In genomic region chr4:30870513-30870912, GRCh38 we compare ENCODE assay signal across 18 cellular contexts.
"Had no signal": no experiment of that assay in that cellular context is flagged by ENCODE, and none has a peak within 500 bp of the region (broad histone marks: within the 10 kb centered on the region; RNA-seq: fewer than 3 reads in every experiment).

No MANE protein-coding gene starts in this region.

- H3K27me3 Mint-ChIP-seq: activated CD4-positive, alpha-beta memory T cell treated with anti-CD3 and anti-CD28 coated beads, Interleukin-2, amount 10 ng/mL, durations not matched to agents 7 days and 5 days; activated naive CD8-positive, alpha-beta T cell treated with anti-CD3 and anti-CD28 coated beads for 36 hours; memory B cell; stimulated activated naive CD8-positive, alpha-beta T cell treated with anti-CD3 and anti-CD28 coated beads, Interleukin-15, Interleukin-2, amounts not matched to agents 100 ng/mL and 50 ng/mL, for 24 hours; T-cell had no signal

- H3K4me3 Mint-ChIP-seq: activated CD4-positive, alpha-beta memory T cell treated with anti-CD3 and anti-CD28 coated beads, Interleukin-2, amount 10 ng/mL, durations not matched to agents 7 days and 5 days; activated naive CD8-positive, alpha-beta T cell treated with anti-CD3 and anti-CD28 coated beads for 36 hours; memory B cell; nephron; stimulated activated naive CD8-positive, alpha-beta T cell treated with anti-CD3 and anti-CD28 coated beads, Interleukin-15, Interleukin-2, amounts not matched to agents 100 ng/mL and 50 ng/mL, for 24 hours; T-cell had no signal

- DNase-seq: activated CD4-positive, alpha-beta memory T cell treated with anti-CD3 and anti-CD28 coated beads, Interleukin-2, amount 10 ng/mL, durations not matched to agents 7 days and 5 days; activated gamma-delta T cell treated with Interleukin-2 at 50 U/mL for 16 hours; activated naive CD8-positive, alpha-beta T cell treated with anti-CD3 and anti-CD28 coated beads for 36 hours; activated T-cell treated with anti-CD3 and anti-CD28 coated beads, Interleukin-2, amount 50 U/mL, for 48 hours; hypothalamus; left colon; psoas muscle; stimulated activated CD4-positive, alpha-beta T cell treated with anti-CD3 and anti-CD28 coated beads, Interleukin-2, amount 100 ng/mL, for 48 hours; stimulated activated CD8-positive, alpha-beta memory T cell treated with anti-CD3 and anti-CD28 coated beads, Interleukin-4, amount 100 ng/mL, for 48 hours; T-cell; T1000; testis; uterus had no signal

- H3K9me3 ChIP-seq: psoas muscle, testis, uterus had no signal

- H3K4me1 ChIP-seq: psoas muscle, testis, uterus had no signal

- FAIRE-seq: colon had no signal

- H3K27me3 ChIP-seq: testis, uterus had no signal

- ATAC-seq: left colon, psoas muscle, T-cell had no signal

- H3K27ac Mint-ChIP-seq: activated CD4-positive, alpha-beta memory T cell treated with anti-CD3 and anti-CD28 coated beads, Interleukin-2, amount 10 ng/mL, durations not matched to agents 7 days and 5 days; activated naive CD8-positive, alpha-beta T cell treated with anti-CD3 and anti-CD28 coated beads for 36 hours; memory B cell; nephron; stimulated activated naive CD8-positive, alpha-beta T cell treated with anti-CD3 and anti-CD28 coated beads, Interleukin-15, Interleukin-2, amounts not matched to agents 100 ng/mL and 50 ng/mL, for 24 hours; T-cell had no signal

- H3K27ac ChIP-seq: psoas muscle, testis, uterus, VCaP had no signal

- H3K4me1 Mint-ChIP-seq: activated CD4-positive, alpha-beta memory T cell treated with anti-CD3 and anti-CD28 coated beads, Interleukin-2, amount 10 ng/mL, durations not matched to agents 7 days and 5 days; activated naive CD8-positive, alpha-beta T cell treated with anti-CD3 and anti-CD28 coated beads for 36 hours; memory B cell; T-cell had no signal

- H3K36me3 Mint-ChIP-seq: activated naive CD8-positive, alpha-beta T cell treated with anti-CD3 and anti-CD28 coated beads for 36 hours; memory B cell; T-cell had no signal

- H3K36me3 ChIP-seq: uterus had no signal

- H3K4me3 ChIP-seq: psoas muscle, testis, uterus had no signal
